Comparison of ENCODE assay signal across 20 cellular contexts in genomic region chr20:47531468-47531867, GRCh38. TPM values are rescaled to one million over a fixed set of nuclear protein-coding genes. Genes with fewer than 3 reads are reported as not detected.
A peak's percentile ranks its signal among the peaks of the same experiment; 100 is the strongest.
DNase-seq lines count a peak whose midpoint lies in the region; ATAC-seq and TF ChIP-seq lines count a peak whose summit lies in the region.
"Had no signal": no experiment of that assay in that cellular context is flagged by ENCODE, and none has a peak within 500 bp of the region (broad histone marks: within the 10 kb centered on the region; RNA-seq: fewer than 3 reads in every experiment).

No MANE protein-coding gene starts in this region.

- no peak overlapping the region for H2AFZ ChIP-seq in GM23338
- no peak overlapping the region for H2AFZ ChIP-seq in SU-DHL-6 (ENCODE audit: low read depth, low read length, severe bottlenecking)

- DNase-seq in CD1c-positive myeloid dendritic cell (ENCODE audit: extremely low spot score) = peak; percentile 24
- DNase-seq in GM23338 (ENCODE audit: low spot score) = no peak
- DNase-seq in sigmoid colon = no peak
- no peak for DNase-seq in BE2C
- no peak for DNase-seq in HuH-7 (ENCODE audit: low spot score)
- DNase-seq: activated CD4-positive, alpha-beta T cell treated with anti-CD3 and anti-CD28 coated beads for 1 hour; DMS79 treated with DMSO at 0.1 percent for 48 hours; GOT3; islet precursor cell; NCI-H1436 treated with DMSO at 0.1 percent for 48 hours; NCI-H226; NK-92 treated with Interleukin-12 subunit alpha and Interleukin-12 subunit beta, amount 100 ng/mL, for 24 hours; pancreas; SK-N-SH; spleen had no signal

- H3K27me3 Mint-ChIP-seq in GM23338 (ENCODE audit: insufficient read depth, low read depth, poor library complexity) = peaks cover 3% of the 10 kb centered on the region

- H3K36me3 Mint-ChIP-seq in GM23338 (ENCODE audit: low read depth) = peaks cover 14% of the 10 kb centered on the region

- H3K27ac ChIP-seq in GM23338 (ENCODE audit: low read depth) (no peak overlapping the region), SU-DHL-6 (ENCODE audit: low read depth, low read length) (peak overlapping the region; percentile 33; the same call in 1 of the 2 replicates), liver (ENCODE audit: low read depth in 1 of 2, low read length in 2 of 2) (no peak overlapping the region), sigmoid colon (no peak overlapping the region)
- H3K27ac ChIP-seq: BLaER1 treated with 17β-estradiol and CSF1 and Interleukin-3, amounts not matched to agents 10 nM and 100 nM; pancreas had no signal

- TF ChIP-seq EP300 in sigmoid colon (IDR thresholded peaks at IDR 0.05) = no peak

- 0 out of 2 replicates have a peak, but pooled peaks cover 10% of the 10 kb centered on the region for H3K4me1 ChIP-seq in GM23338 (ENCODE audit: insufficient read depth)
- H3K4me1 ChIP-seq in liver (ENCODE audit: control insufficient read depth in 4 of 4, insufficient read depth in 4 of 4, low read length in 3 of 4) = peaks cover 0 to 5% (median 2%) of the 10 kb centered on the region in 4 donors
- H3K4me1 ChIP-seq in sigmoid colon = peaks cover 0 to 22% (median 8%) of the 10 kb centered on the region in 4 donors
- no peaks in the 10 kb centered on the region for H3K4me1 ChIP-seq in BE2C
- H3K4me1 ChIP-seq: pancreas had no signal

- intact Hi-C loops in sigmoid colon (cut with DNase I) = no loop called here

- peaks cover 6% of the 10 kb centered on the region; the same call in 2 of the 3 replicates for H3K4me1 Mint-ChIP-seq in GM23338

- H3K9me3 ChIP-seq in SU-DHL-6 (ENCODE audit: insufficient read depth, low read length) (no peaks in the 10 kb centered on the region), liver (ENCODE audit: control insufficient read depth in 4 of 4, low read length in 3 of 4) (peaks cover 0 to 5% (median 0%) of the 10 kb centered on the region in 4 donors), sigmoid colon (no peaks in the 10 kb centered on the region), BE2C (no peaks in the 10 kb centered on the region)
- H3K9me3 ChIP-seq: pancreas, SK-N-SH had no signal

- H3K79me2 ChIP-seq in GM23338 (replicated peaks; ENCODE audit: insufficient read depth) (peaks cover 92% of the 10 kb centered on the region), SU-DHL-6 (ENCODE audit: insufficient read depth, low read length) (peaks cover 100% of the 10 kb centered on the region)

- TF ChIP-seq CTCF in GM23338 (conservative IDR thresholded peaks at IDR 0.05; ENCODE audit: low read depth in 2 of 2) (no peak), SU-DHL-6 (IDR thresholded peaks at IDR 0.05; ENCODE audit: insufficient read depth, low read length, poor library complexity, severe bottlenecking) (no peak), liver (IDR thresholded peaks at IDR 0.05; ENCODE audit: low read depth, low read length, missing input control) (no peak), sigmoid colon (IDR thresholded peaks at IDR 0.05) (no peak), BE2C (IDR thresholded peaks at IDR 0.05; ENCODE audit: low read depth, low read length) (no peak)

- H3K27me3 ChIP-seq in GM23338 (ENCODE audit: insufficient read depth) (no peaks in the 10 kb centered on the region), SU-DHL-6 (ENCODE audit: low read length) (no peaks in the 10 kb centered on the region), liver (ENCODE audit: control insufficient read depth in 4 of 4, insufficient read depth in 4 of 4, low read length in 3 of 4) (no peaks in the 10 kb centered on the region), sigmoid colon (no peaks in the 10 kb centered on the region), BE2C (no peaks in the 10 kb centered on the region)
- H3K27me3 ChIP-seq: BLaER1 treated with 17β-estradiol and CSF1 and Interleukin-3, amounts not matched to agents 10 nM and 100 nM; pancreas; spleen had no signal

- H3F3A ChIP-seq in GM23338 (replicated peaks; ENCODE audit: low read depth) (no peaks in the 10 kb centered on the region), SU-DHL-6 (ENCODE audit: insufficient read depth) (peaks cover 79% of the 10 kb centered on the region)

- H3K9me2 ChIP-seq in GM23338 (ENCODE audit: insufficient read depth) (no peaks in the 10 kb centered on the region), SU-DHL-6 (replicated peaks; ENCODE audit: insufficient read depth, low read length) (no peaks in the 10 kb centered on the region)
- H3K9me2 ChIP-seq: SK-N-SH had no signal

- ATAC-seq in GM23338 = no peak
- no peak for ATAC-seq in HG02970 (IDR thresholded peaks at IDR 0.05; ENCODE audit: low FRiP score, unreplicated experiment)
- ATAC-seq: esophagus mucosa, pancreas had no signal

- no peak for TF ChIP-seq RAD21 in liver (IDR thresholded peaks at IDR 0.05)

- WGBS in liver = 75% methylated on average over 1 of the region's 1 CpG
- 80 to 90% methylated on average over 1 of the region's 1 CpG for WGBS in sigmoid colon, 2 donors

- H3K4me3 Mint-ChIP-seq in GM23338 = no peak overlapping the region

- H4K20me1 ChIP-seq in GM23338 (replicated peaks; ENCODE audit: insufficient read depth) = peaks cover 22% of the 10 kb centered on the region
- peaks cover 73% of the 10 kb centered on the region for H4K20me1 ChIP-seq in SU-DHL-6 (ENCODE audit: low read depth, low read length)

- no peak for TF ChIP-seq POLR2A in sigmoid colon (IDR thresholded peaks at IDR 0.05)

- H3K4me3 ChIP-seq in GM23338 (no peak overlapping the region), SU-DHL-6 (ENCODE audit: insufficient read depth, low read length, poor library complexity, severe bottlenecking) (no peak overlapping the region), liver (ENCODE audit: low read depth in 1 of 3, low read length in 3 of 3) (no peak overlapping the region), sigmoid colon (no peak overlapping the region), BE2C (ENCODE audit: low read depth, low read length) (no peak overlapping the region)
- H3K4me3 ChIP-seq: BLaER1 treated with 17β-estradiol and CSF1 and Interleukin-3, amounts not matched to agents 10 nM and 100 nM; pancreas; spleen had no signal

- H3K4me2 ChIP-seq in GM23338 (no peak overlapping the region), SU-DHL-6 (ENCODE audit: low read depth, low read length, poor library complexity, severe bottlenecking) (peak overlapping the region; percentile 7)
- H3K4me2 ChIP-seq: SK-N-SH had no signal

- H3K27ac Mint-ChIP-seq in GM23338 = peak overlapping the region; percentile 1; the same call in 1 of the 2 replicates

- H3K9ac ChIP-seq in SU-DHL-6 (ENCODE audit: low read length) = no peak overlapping the region
- H3K9ac ChIP-seq in liver (ENCODE audit: low read depth in 1 of 2, low read length in 2 of 2) = no peak overlapping the region
- H3K9ac ChIP-seq: BLaER1 treated with 17β-estradiol and CSF1 and Interleukin-3, amounts not matched to agents 10 nM and 100 nM; SK-N-SH had no signal

- peaks cover 14% of the 10 kb centered on the region for H3K9me3 Mint-ChIP-seq in GM23338

- H3K36me3 ChIP-seq in GM23338 (ENCODE audit: insufficient read depth) = peaks cover 3% of the 10 kb centered on the region; the same call in 1 of the 2 replicates
- H3K36me3 ChIP-seq in SU-DHL-6 (ENCODE audit: low read length) = peaks cover 34% of the 10 kb centered on the region
- H3K36me3 ChIP-seq in liver (ENCODE audit: control insufficient read depth in 4 of 4, insufficient read depth in 3 of 4, low read depth in 1 of 4, low read length in 3 of 4) = no peaks in the 10 kb centered on the region
- H3K36me3 ChIP-seq in sigmoid colon = no peaks in the 10 kb centered on the region
- no peaks in the 10 kb centered on the region for H3K36me3 ChIP-seq in BE2C
- H3K36me3 ChIP-seq: pancreas had no signal

TF ChIP-seq in GM23338, 12 proteins besides CTCF, POLR2A, EP300 and RAD21 (continues in another document):
- TF ChIP-seq EZH2phosphoT487 (IDR thresholded peaks at IDR 0.05; ENCODE audit: unreplicated experiment) (no peak), ETS1 (IDR thresholded peaks at IDR 0.05) (no peak), ZNF114 (CRISPR knock-in tag; IDR thresholded peaks at IDR 0.05) (no peak), ZNF331 (CRISPR knock-in tag; IDR thresholded peaks at IDR 0.05; ENCODE audit: low read depth) (no peak), NANOG (IDR thresholded peaks at IDR 0.05; ENCODE audit: borderline replicate concordance) (no peak), CREB1 (CRISPR knock-in tag; IDR thresholded peaks at IDR 0.05; ENCODE audit: low read depth) (no peak), JUNB (IDR thresholded peaks at IDR 0.05; ENCODE audit: unreplicated experiment) (no peak)

TF ChIP-seq in liver, 16 proteins besides CTCF, POLR2A, EP300 and RAD21 (continues in another document):
- TF ChIP-seq MAX (IDR thresholded peaks at IDR 0.05) = no peak
- TF ChIP-seq TAF1 (conservative IDR thresholded peaks at IDR 0.05) = no peak
- peak; percentile 49 for TF ChIP-seq NR2F2 (IDR thresholded peaks at IDR 0.05)
- no peak for TF ChIP-seq HNF4A (conservative IDR thresholded peaks at IDR 0.05)

RNA-seq across cellular contexts. Expression of gene NCOA3, which starts 29.8 kb away (rescaled TPM):
- 20.6 and 25.8 TPM in 2 replicates for total RNA-seq in GM23338 (2014; rRNA removed; shearing (Covaris generic))
- polyA plus RNA-seq in GM23338 (2016; fragmentation: Nextera tagmentation; extraction: Ambion mirVana) (6.6 and 6.7 TPM in 2 replicates), liver (1 to 10 TPM; 3.8 to 5.2 TPM), sigmoid colon (10 to 100 TPM in 1 of 3 donors, 1 to 10 TPM in 2; 4.8 to 13.7 (median 4.9) TPM)
- total RNA-seq in liver (10 to 100 TPM; 12.6 to 18.2 TPM), sigmoid colon (10 to 100 TPM; 22.8 to 51.0 (median 26.4) TPM)
- 8.5 TPM for polyA plus RNA-seq in BE2C (2012; ENCODE audit: insufficient read depth, insufficient read length, low read depth)
